ENCODE assay signal across 8 cellular contexts in genomic region chr1:68116643-68117235, GRCh38.
DNase-seq lines count a peak whose midpoint lies in the region; ATAC-seq and TF ChIP-seq lines count a peak whose summit lies in the region.

No MANE protein-coding gene starts in this region.

- H3K4me3 Mint-ChIP-seq in activated CD4-positive, alpha-beta T cell treated with anti-CD3 and anti-CD28 coated beads, Interleukin-2, amount 10 ng/mL, durations not matched to agents 7 days and 5 days: no peak overlapping the region
- H3K4me3 Mint-ChIP-seq in naive B cell: no peak overlapping the region

- peaks cover 16% of the 10 kb centered on the region for H3K4me1 ChIP-seq in suprapubic skin

- H3K27me3 ChIP-seq in suprapubic skin: no peaks in the 10 kb centered on the region

- no peaks in the 10 kb centered on the region for H3K27me3 Mint-ChIP-seq in activated CD4-positive, alpha-beta T cell treated with anti-CD3 and anti-CD28 coated beads, Interleukin-2, amount 10 ng/mL, durations not matched to agents 7 days and 5 days
- H3K27me3 Mint-ChIP-seq in naive B cell: peaks cover 4 to 11% (median 6%) of the 10 kb centered on the region in 3 donors

- 0% methylated on average over 3 of the region's 3 CpGs for WGBS in suprapubic skin

- peaks cover 4% of the 10 kb centered on the region for H3K36me3 ChIP-seq in suprapubic skin

- CTCF ChIA-PET in activated CD4-positive, alpha-beta T cell treated with anti-CD3 and anti-CD28 coated beads, Interleukin-2, amount 10 ng/mL, durations not matched to agents 7 days and 5 days (lab: Charles Lee): interaction anchor here (0.6 to 2.2 kb wide), 5 partner anchors 9 to 1622 kb away, joined by 3 to 10 read pairs (median 4); no protein-coding TSS in a partner anchor

- ATAC-seq in GM21529 (IDR thresholded peaks at IDR 0.05; ENCODE audit: unreplicated experiment) (peak; percentile 38), naive B cell (ENCODE audit: low read depth in 2 of 2) (no peak), HG02763 (IDR thresholded peaks at IDR 0.05; ENCODE audit: unreplicated experiment) (no peak)

- no peaks in the 10 kb centered on the region for H3K9me3 ChIP-seq in suprapubic skin

- no peak for TF ChIP-seq EP300 in suprapubic skin (IDR thresholded peaks at IDR 0.05)

- no peaks in the 10 kb centered on the region for H3K4me1 Mint-ChIP-seq in activated CD4-positive, alpha-beta T cell treated with anti-CD3 and anti-CD28 coated beads, Interleukin-2, amount 10 ng/mL, durations not matched to agents 7 days and 5 days
- H3K4me1 Mint-ChIP-seq in naive B cell: peaks cover 4 to 7% (median 4%) of the 10 kb centered on the region in 3 donors

- TF ChIP-seq CTCF in epithelial cell of proximal tubule (conservative IDR thresholded peaks at IDR 0.05; ENCODE audit: low read depth, low read length): peak; percentile 83
- peak; percentile 68 to 79 for TF ChIP-seq CTCF in suprapubic skin (IDR thresholded peaks at IDR 0.05)

- no peaks in the 10 kb centered on the region for H3K36me3 Mint-ChIP-seq in activated CD4-positive, alpha-beta T cell treated with anti-CD3 and anti-CD28 coated beads, Interleukin-2, amount 10 ng/mL, durations not matched to agents 7 days and 5 days (ENCODE audit: low read depth)
- no peaks in the 10 kb centered on the region for H3K36me3 Mint-ChIP-seq in naive B cell

- H3K9me3 Mint-ChIP-seq in activated CD4-positive, alpha-beta T cell treated with anti-CD3 and anti-CD28 coated beads, Interleukin-2, amount 10 ng/mL, durations not matched to agents 7 days and 5 days: no peaks in the 10 kb centered on the region
- no peaks in the 10 kb centered on the region for H3K9me3 Mint-ChIP-seq in naive B cell

- no peak overlapping the region for H3K27ac ChIP-seq in suprapubic skin

- TF ChIP-seq POLR2A in suprapubic skin (IDR thresholded peaks at IDR 0.05): no peak

- no peak overlapping the region for H3K27ac Mint-ChIP-seq in activated CD4-positive, alpha-beta T cell treated with anti-CD3 and anti-CD28 coated beads, Interleukin-2, amount 10 ng/mL, durations not matched to agents 7 days and 5 days
- peak overlapping the region in 1 of 6 donors; percentile 32 for H3K27ac Mint-ChIP-seq in naive B cell

- H3K4me3 ChIP-seq in epithelial cell of proximal tubule (ENCODE audit: low read depth, low read length) (no peak overlapping the region), suprapubic skin (no peak overlapping the region)

- POLR2A ChIA-PET in activated CD4-positive, alpha-beta T cell treated with anti-CD3 and anti-CD28 coated beads, Interleukin-2, amount 10 ng/mL, durations not matched to agents 7 days and 5 days (lab: Charles Lee): no interaction called here

- DNase-seq in AML-193 (lab: John Stamatoyannopoulos, UW) (peak; percentile 28 to 33), NCI-H345 (lab: John Stamatoyannopoulos, UW) (peak; percentile 59), epithelial cell of proximal tubule (ENCODE audit: low read depth) (no peak), naive B cell (peak; percentile 28), suprapubic skin (ENCODE audit: low spot score in 2 of 2) (no peak)
- peak; percentile 53 for DNase-seq in activated CD4-positive, alpha-beta T cell treated with anti-CD3 and anti-CD28 coated beads, Interleukin-2, amount 10 ng/mL, durations not matched to agents 7 days and 5 days

Comparison
In these comparisons a context has a peak if more than half of its experiments do, and no peak if none do; other contexts are left out.
1. DNase-seq: peak in AML-193 (2 of 2), NCI-H345 (single experiment), activated CD4-positive, alpha-beta T cell treated with anti-CD3 and anti-CD28 coated beads, Interleukin-2, amount 10 ng/mL, durations not matched to agents 7 days and 5 days (single experiment) and naive B cell (single experiment); none in epithelial cell of proximal tubule (single experiment) and suprapubic skin (0 of 2).